In genomic region chr9:14366071-14366470, GRCh38 we compare ENCODE assay signal across 1 cellular context.
TF ChIP-seq lines count a peak whose summit lies in the region.

No MANE protein-coding gene starts in this region.

TF ChIP-seq in GM23338, 12 proteins besides CTCF, POLR2A, EP300 and RAD21 (continued from another document):
- TF ChIP-seq REST (IDR thresholded peaks at IDR 0.05; ENCODE audit: unreplicated experiment) = no peak
- TF ChIP-seq ETS1 (IDR thresholded peaks at IDR 0.05) = no peak
